25 cellular contexts compared by ENCODE assay signal in genomic region chr10:58631715-58632114, GRCh38.
DNase-seq lines count a peak whose midpoint lies in the region; ATAC-seq and TF ChIP-seq lines count a peak whose summit lies in the region.
"Had no signal": no experiment of that assay in that cellular context is flagged by ENCODE, and none has a peak within 500 bp of the region (broad histone marks: within the 10 kb centered on the region; RNA-seq: fewer than 3 reads in every experiment).

No MANE protein-coding gene starts in this region.

- H3K36me3 Mint-ChIP-seq in osteocyte (ENCODE audit: unreplicated experiment) = peaks cover 4% of the 10 kb centered on the region
- no peaks in the 10 kb centered on the region for H3K36me3 Mint-ChIP-seq in CD8-positive, alpha-beta memory T cell
- H3K36me3 Mint-ChIP-seq: CD14-positive monocyte had no signal

- no peak overlapping the region for H3K27ac ChIP-seq in CD8-positive, alpha-beta memory T cell (ENCODE audit: low read depth, low read length)
- H3K27ac ChIP-seq: sigmoid colon had no signal

- CTCF ChIA-PET in CD8-positive, alpha-beta memory T cell (lab: Charles Lee) = no interaction called here

- TF ChIP-seq CTCF in fibroblast of the aortic adventitia (IDR thresholded peaks at IDR 0.05; ENCODE audit: insufficient read depth, low read length) (no peak), osteocyte (IDR thresholded peaks at IDR 0.05) (no peak)

- H3K27ac Mint-ChIP-seq in osteocyte (ENCODE audit: unreplicated experiment) = peak overlapping the region; percentile 65
- H3K27ac Mint-ChIP-seq in CD8-positive, alpha-beta memory T cell = no peak overlapping the region

- no peak for ATAC-seq in GM19452 (IDR thresholded peaks at IDR 0.05; ENCODE audit: unreplicated experiment)
- ATAC-seq in GM18870 (IDR thresholded peaks at IDR 0.05; ENCODE audit: unreplicated experiment) = no peak
- ATAC-seq in HG03025 (IDR thresholded peaks at IDR 0.05; ENCODE audit: low FRiP score, unreplicated experiment) = no peak
- ATAC-seq: K562 had no signal

- no peak overlapping the region for H3K4me3 ChIP-seq in fibroblast of the aortic adventitia (ENCODE audit: low read depth, low read length)
- H3K4me3 ChIP-seq in CD8-positive, alpha-beta memory T cell (ENCODE audit: low read length) = no peak overlapping the region
- H3K4me3 ChIP-seq: K562, lung, MG63, sigmoid colon had no signal

- no peaks in the 10 kb centered on the region for H3K4me1 ChIP-seq in CD8-positive, alpha-beta memory T cell (ENCODE audit: insufficient read depth, low read length)
- H3K4me1 ChIP-seq: sigmoid colon had no signal

- no peaks in the 10 kb centered on the region for H3K9me3 ChIP-seq in CD8-positive, alpha-beta memory T cell (ENCODE audit: low read length)
- H3K9me3 ChIP-seq: MG63, sigmoid colon had no signal

- DNase-seq in HCEC 1CT (peak; percentile 34), RPMI7951 (ENCODE audit: low read depth) (peak; percentile 46), fibroblast of the aortic adventitia (ENCODE audit: low read depth) (peak; percentile 32), osteocyte (ENCODE audit: extremely low spot score, unreplicated experiment) (no peak)
- no peak for DNase-seq in CD8-positive, alpha-beta memory T cell
- DNase-seq: activated CD4-positive, alpha-beta T cell treated with anti-CD3 and anti-CD28 coated beads for 48 hours; activated CD8-positive, alpha-beta memory T cell treated with anti-CD3 and anti-CD28 coated beads for 24 hours; activated effector memory CD4-positive, alpha-beta T cell treated with Interleukin-2 at 50 U/mL for 16 hours; Calu3; kidney glomerular epithelial cell; MG63; NCI-H2081 treated with DMSO at 0.1 percent for 48 hours; NCI-H748 treated with DMSO at 0.1 percent for 48 hours; posterior cingulate gyrus; RPMI8226; sigmoid colon; stimulated activated naive CD4-positive, alpha-beta T cell treated with Interleukin-2 at 50 U/mL for 16 hours; T-helper 2 cell had no signal

- H3K4me3 Mint-ChIP-seq in osteocyte (ENCODE audit: unreplicated experiment) = no peak overlapping the region
- no peak overlapping the region for H3K4me3 Mint-ChIP-seq in CD8-positive, alpha-beta memory T cell
- H3K4me3 Mint-ChIP-seq: CD14-positive monocyte, neural crest cell had no signal

- H3K9me3 Mint-ChIP-seq in osteocyte (ENCODE audit: unreplicated experiment) = no peaks in the 10 kb centered on the region
- peaks cover 0 to 3% (median 0%) of the 10 kb centered on the region in 5 donors for H3K9me3 Mint-ChIP-seq in CD8-positive, alpha-beta memory T cell
- H3K9me3 Mint-ChIP-seq: neural crest cell had no signal

- H3K27me3 ChIP-seq in CD8-positive, alpha-beta memory T cell (ENCODE audit: insufficient read depth, low read length, poor library complexity, severe bottlenecking) = no peaks in the 10 kb centered on the region
- H3K27me3 ChIP-seq: MG63, sigmoid colon had no signal

- POLR2A ChIA-PET in CD8-positive, alpha-beta memory T cell (lab: Charles Lee) = no interaction called here

- peaks cover 20% of the 10 kb centered on the region for H3K4me1 Mint-ChIP-seq in osteocyte (ENCODE audit: unreplicated experiment)
- no peaks in the 10 kb centered on the region for H3K4me1 Mint-ChIP-seq in CD8-positive, alpha-beta memory T cell
- H3K4me1 Mint-ChIP-seq: neural crest cell had no signal

- no peaks in the 10 kb centered on the region for H3K36me3 ChIP-seq in CD8-positive, alpha-beta memory T cell (ENCODE audit: insufficient read depth, low read length)
- H3K36me3 ChIP-seq: MG63, sigmoid colon had no signal

- H3K27me3 Mint-ChIP-seq in osteocyte (ENCODE audit: unreplicated experiment) = no peaks in the 10 kb centered on the region
- H3K27me3 Mint-ChIP-seq in CD8-positive, alpha-beta memory T cell = peaks cover 3 to 4% of the 10 kb centered on the region in 2 donors

Comparison
In these comparisons a context has a peak if more than half of its experiments do, and no peak if none do; other contexts are left out.
1. DNase-seq: peak in HCEC 1CT (single experiment), RPMI7951 (single experiment) and fibroblast of the aortic adventitia (single experiment); none in osteocyte (single experiment) and CD8-positive, alpha-beta memory T cell (0 of 5).